ENCODE assay signal across 1 cellular context in genomic region chr16:2340564-2341455, GRCh38.
TF ChIP-seq lines count a peak whose summit lies in the region.

TSS of gene ABCA3 (minus strand) at chr16:2340728. CDS start at chr16:2326466, 14,262 bp downstream.

TF ChIP-seq in K562, 482 proteins besides CTCF, POLR2A, EP300 and RAD21 (continued from another document and continues in another):
- TF ChIP-seq TCF15 (CRISPR knock-in tag; IDR thresholded peaks at IDR 0.05) (no peak), KDM2B (CRISPR knock-in tag; IDR thresholded peaks at IDR 0.05) (peak; percentile 83; the same call in 1 of the 2 replicates), MYNN (IDR thresholded peaks at IDR 0.05) (no peak), MYNN (CRISPR knock-in tag; IDR thresholded peaks at IDR 0.05) (no peak), TBP (optimal IDR thresholded peaks at IDR 0.05; ENCODE audit: low read depth, low read length) (peak; percentile 62), MITF (IDR thresholded peaks at IDR 0.05) (0 out of 2 replicates have a peak, but pooled peaks have one; percentile 40), CREB3L1 (IDR thresholded peaks at IDR 0.05; ENCODE audit: borderline replicate concordance, low read depth) (peak; percentile 94), MEF2D (tag; conservative IDR thresholded peaks at IDR 0.05; ENCODE audit: low read depth) (0 out of 2 replicates have a peak, but pooled peaks have one; percentile 50), ZBTB7A (IDR thresholded peaks at IDR 0.05; ENCODE audit: borderline replicate concordance, control insufficient read depth, low read depth, low read length) (0 out of 2 replicates have a peak, but pooled peaks have one; percentile 43), CBFB (CRISPR knock-in tag; IDR thresholded peaks at IDR 0.05) (peak; percentile 95), TCF3 (CRISPR knock-in tag; IDR thresholded peaks at IDR 0.05) (peak; percentile 57), FOXP1 (CRISPR knock-in tag; IDR thresholded peaks at IDR 0.05) (peak; percentile 99), ZNF239 (CRISPR knock-in tag; IDR thresholded peaks at IDR 0.05) (peak; percentile 53; the same call in 1 of the 2 replicates), KLF13 (tag; IDR thresholded peaks at IDR 0.05; ENCODE audit: borderline replicate concordance, low read depth) (peak; percentile 67; the same call in 1 of the 2 replicates), RBM25 (IDR thresholded peaks at IDR 0.05; ENCODE audit: low read depth, low read length, severe bottlenecking) (peak; percentile 46), DPF2 (IDR thresholded peaks at IDR 0.05) (peak; percentile 66; the same call in 1 of the 2 replicates), RCOR1 (IDR thresholded peaks at IDR 0.05; ENCODE audit: borderline replicate concordance in 1 of 2, low read depth in 2 of 2, low read length in 2 of 2) (peak in 1 of 2 experiments; percentile 81; a peak in 2 of 4 replicates), FUS (optimal IDR thresholded peaks at IDR 0.05; ENCODE audit: low read depth, low read length) (peak; percentile 75), HDAC2 (IDR thresholded peaks at IDR 0.05) (peak; percentile 81; the same call in 1 of the 2 replicates), HCFC1 (IDR thresholded peaks at IDR 0.05; ENCODE audit: low read depth, low read length) (peak; percentile 71), HNRNPL (IDR thresholded peaks at IDR 0.05; ENCODE audit: low read depth, low read length) (peak; percentile 19; the same call in 1 of the 2 replicates), NELFE (IDR thresholded peaks at IDR 0.05; ENCODE audit: insufficient read depth, insufficient read length) (no peak), NBN (IDR thresholded peaks at IDR 0.05; ENCODE audit: low read depth) (peak; percentile 93), NUFIP1 (IDR thresholded peaks at IDR 0.05; ENCODE audit: partially characterized antibody) (no peak), ZNF23 (CRISPR knock-in tag; IDR thresholded peaks at IDR 0.05) (no peak), BCOR (IDR thresholded peaks at IDR 0.05) (peak; percentile 73; the same call in 1 of the 2 replicates), ZNF583 (CRISPR knock-in tag; IDR thresholded peaks at IDR 0.05) (peak; percentile 91), ELK3 (CRISPR knock-in tag; IDR thresholded peaks at IDR 0.05) (no peak), GTF2A2 (tag; IDR thresholded peaks at IDR 0.05) (no peak), KDM5B (IDR thresholded peaks at IDR 0.05; ENCODE audit: insufficient replicate concordance, low read depth, low read length) (peak; percentile 31), NR3C1 (CRISPR knock-in tag; IDR thresholded peaks at IDR 0.05) (peak; percentile 85), CREB3 (tag; conservative IDR thresholded peaks at IDR 0.05; ENCODE audit: low read depth) (peak; percentile 92), TRIM24 (IDR thresholded peaks at IDR 0.05) (peak; percentile 79 to 90; a peak in 3 of 4 replicates), MAFK (IDR thresholded peaks at IDR 0.05; ENCODE audit: low read length) (peak; percentile 38; the same call in 1 of the 2 replicates), TARDBP (IDR thresholded peaks at IDR 0.05) (peak; percentile 92), ZNF24 (IDR thresholded peaks at IDR 0.05) (peak; percentile 80), CBFA2T3 (IDR thresholded peaks at IDR 0.05) (no peak), ZC3H11A (IDR thresholded peaks at IDR 0.05; ENCODE audit: low read depth, low read length) (0 out of 2 replicates have a peak, but pooled peaks have one; percentile 25), POLR2B (IDR thresholded peaks at IDR 0.05; ENCODE audit: low read depth, partially characterized antibody) (peak; percentile 72), ZBTB1 (CRISPR knock-in tag; IDR thresholded peaks at IDR 0.05; ENCODE audit: borderline replicate concordance, low read depth) (peak; percentile 78; the same call in 1 of the 2 replicates), FOXK1 (CRISPR knock-in tag; IDR thresholded peaks at IDR 0.05; ENCODE audit: borderline replicate concordance) (peak; percentile 77; the same call in 1 of the 2 replicates), VEZF1 (CRISPR knock-in tag; IDR thresholded peaks at IDR 0.05) (peak; percentile 84)
- TF ChIP-seq, protein P1, sequence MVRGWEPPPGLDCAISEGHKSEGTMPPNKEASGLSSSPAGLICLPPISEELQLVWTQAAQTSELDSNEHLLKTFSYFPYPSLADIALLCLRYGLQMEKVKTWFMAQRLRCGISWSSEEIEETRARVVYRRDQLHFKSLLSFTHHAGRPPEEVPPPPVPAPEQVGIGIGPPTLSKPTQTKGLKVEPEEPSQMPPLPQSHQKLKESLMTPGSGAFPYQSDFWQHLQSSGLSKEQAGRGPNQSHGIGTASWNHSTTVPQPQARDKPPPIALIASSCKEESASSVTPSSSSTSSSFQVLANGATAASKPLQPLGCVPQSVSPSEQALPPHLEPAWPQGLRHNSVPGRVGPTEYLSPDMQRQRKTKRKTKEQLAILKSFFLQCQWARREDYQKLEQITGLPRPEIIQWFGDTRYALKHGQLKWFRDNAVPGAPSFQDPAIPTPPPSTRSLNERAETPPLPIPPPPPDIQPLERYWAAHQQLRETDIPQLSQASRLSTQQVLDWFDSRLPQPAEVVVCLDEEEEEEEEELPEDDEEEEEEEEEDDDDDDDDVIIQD (CRISPR knock-in tag; IDR thresholded peaks at IDR 0.05): no peak
- TF ChIP-seq, protein P2, sequence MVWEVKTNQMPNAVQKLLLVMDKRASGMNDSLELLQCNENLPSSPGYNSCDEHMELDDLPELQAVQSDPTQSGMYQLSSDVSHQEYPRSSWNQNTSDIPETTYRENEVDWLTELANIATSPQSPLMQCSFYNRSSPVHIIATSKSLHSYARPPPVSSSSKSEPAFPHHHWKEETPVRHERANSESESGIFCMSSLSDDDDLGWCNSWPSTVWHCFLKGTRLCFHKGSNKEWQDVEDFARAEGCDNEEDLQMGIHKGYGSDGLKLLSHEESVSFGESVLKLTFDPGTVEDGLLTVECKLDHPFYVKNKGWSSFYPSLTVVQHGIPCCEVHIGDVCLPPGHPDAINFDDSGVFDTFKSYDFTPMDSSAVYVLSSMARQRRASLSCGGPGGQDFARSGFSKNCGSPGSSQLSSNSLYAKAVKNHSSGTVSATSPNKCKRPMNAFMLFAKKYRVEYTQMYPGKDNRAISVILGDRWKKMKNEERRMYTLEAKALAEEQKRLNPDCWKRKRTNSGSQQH (CRISPR knock-in tag; IDR thresholded peaks at IDR 0.05): peak; percentile 65; the same call in 1 of the 2 replicates
- TF ChIP-seq, protein P3, sequence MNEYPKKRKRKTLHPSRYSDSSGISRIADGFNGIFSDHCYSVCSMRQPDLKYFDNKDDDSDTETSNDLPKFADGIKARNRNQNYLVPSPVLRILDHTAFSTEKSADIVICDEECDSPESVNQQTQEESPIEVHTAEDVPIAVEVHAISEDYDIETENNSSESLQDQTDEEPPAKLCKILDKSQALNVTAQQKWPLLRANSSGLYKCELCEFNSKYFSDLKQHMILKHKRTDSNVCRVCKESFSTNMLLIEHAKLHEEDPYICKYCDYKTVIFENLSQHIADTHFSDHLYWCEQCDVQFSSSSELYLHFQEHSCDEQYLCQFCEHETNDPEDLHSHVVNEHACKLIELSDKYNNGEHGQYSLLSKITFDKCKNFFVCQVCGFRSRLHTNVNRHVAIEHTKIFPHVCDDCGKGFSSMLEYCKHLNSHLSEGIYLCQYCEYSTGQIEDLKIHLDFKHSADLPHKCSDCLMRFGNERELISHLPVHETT (CRISPR knock-in tag; conservative IDR thresholded peaks at IDR 0.05 in 1 of 2, IDR thresholded peaks at IDR 0.05 in 1 of 2): peak in 1 of 2 experiments; percentile 89; a peak in 2 of 4 replicates
- TF ChIP-seq, protein P4, sequence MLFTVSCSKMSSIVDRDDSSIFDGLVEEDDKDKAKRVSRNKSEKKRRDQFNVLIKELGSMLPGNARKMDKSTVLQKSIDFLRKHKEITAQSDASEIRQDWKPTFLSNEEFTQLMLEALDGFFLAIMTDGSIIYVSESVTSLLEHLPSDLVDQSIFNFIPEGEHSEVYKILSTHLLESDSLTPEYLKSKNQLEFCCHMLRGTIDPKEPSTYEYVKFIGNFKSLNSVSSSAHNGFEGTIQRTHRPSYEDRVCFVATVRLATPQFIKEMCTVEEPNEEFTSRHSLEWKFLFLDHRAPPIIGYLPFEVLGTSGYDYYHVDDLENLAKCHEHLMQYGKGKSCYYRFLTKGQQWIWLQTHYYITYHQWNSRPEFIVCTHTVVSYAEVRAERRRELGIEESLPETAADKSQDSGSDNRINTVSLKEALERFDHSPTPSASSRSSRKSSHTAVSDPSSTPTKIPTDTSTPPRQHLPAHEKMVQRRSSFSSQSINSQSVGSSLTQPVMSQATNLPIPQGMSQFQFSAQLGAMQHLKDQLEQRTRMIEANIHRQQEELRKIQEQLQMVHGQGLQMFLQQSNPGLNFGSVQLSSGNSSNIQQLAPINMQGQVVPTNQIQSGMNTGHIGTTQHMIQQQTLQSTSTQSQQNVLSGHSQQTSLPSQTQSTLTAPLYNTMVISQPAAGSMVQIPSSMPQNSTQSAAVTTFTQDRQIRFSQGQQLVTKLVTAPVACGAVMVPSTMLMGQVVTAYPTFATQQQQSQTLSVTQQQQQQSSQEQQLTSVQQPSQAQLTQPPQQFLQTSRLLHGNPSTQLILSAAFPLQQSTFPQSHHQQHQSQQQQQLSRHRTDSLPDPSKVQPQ (CRISPR knock-in tag; IDR thresholded peaks at IDR 0.05; ENCODE audit: borderline replicate concordance): no peak
- TF ChIP-seq, protein P5, sequence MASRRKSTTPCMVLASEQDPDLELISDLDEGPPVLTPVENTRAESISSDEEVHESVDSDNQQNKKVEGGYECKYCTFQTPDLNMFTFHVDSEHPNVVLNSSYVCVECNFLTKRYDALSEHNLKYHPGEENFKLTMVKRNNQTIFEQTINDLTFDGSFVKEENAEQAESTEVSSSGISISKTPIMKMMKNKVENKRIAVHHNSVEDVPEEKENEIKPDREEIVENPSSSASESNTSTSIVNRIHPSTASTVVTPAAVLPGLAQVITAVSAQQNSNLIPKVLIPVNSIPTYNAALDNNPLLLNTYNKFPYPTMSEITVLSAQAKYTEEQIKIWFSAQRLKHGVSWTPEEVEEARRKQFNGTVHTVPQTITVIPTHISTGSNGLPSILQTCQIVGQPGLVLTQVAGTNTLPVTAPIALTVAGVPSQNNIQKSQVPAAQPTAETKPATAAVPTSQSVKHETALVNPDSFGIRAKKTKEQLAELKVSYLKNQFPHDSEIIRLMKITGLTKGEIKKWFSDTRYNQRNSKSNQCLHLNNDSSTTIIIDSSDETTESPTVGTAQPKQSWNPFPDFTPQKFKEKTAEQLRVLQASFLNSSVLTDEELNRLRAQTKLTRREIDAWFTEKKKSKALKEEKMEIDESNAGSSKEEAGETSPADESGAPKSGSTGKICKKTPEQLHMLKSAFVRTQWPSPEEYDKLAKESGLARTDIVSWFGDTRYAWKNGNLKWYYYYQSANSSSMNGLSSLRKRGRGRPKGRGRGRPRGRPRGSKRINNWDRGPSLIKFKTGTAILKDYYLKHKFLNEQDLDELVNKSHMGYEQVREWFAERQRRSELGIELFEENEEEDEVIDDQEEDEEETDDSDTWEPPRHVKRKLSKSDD (conservative IDR thresholded peaks at IDR 0.05; ENCODE audit: low read length): peak; percentile 50; the same call in 1 of the 2 replicates
